In genomic region chr20:62805365-62805710, GRCh38 we compare ENCODE assay signal across 8 cellular contexts.
A peak's percentile ranks its signal among the peaks of the same experiment; 100 is the strongest.
DNase-seq lines count a peak whose midpoint lies in the region; FAIRE-seq and TF ChIP-seq lines count a peak whose summit lies in the region.

No MANE protein-coding gene starts in this region.

- peak overlapping the region; percentile 23 for H3K9ac ChIP-seq in muscle layer of colon (ENCODE audit: low read length)

- H3K9me3 ChIP-seq in muscle layer of colon (ENCODE audit: low read length), result no peaks in the 10 kb centered on the region

- peak overlapping the region; percentile 91 for H3K27ac Mint-ChIP-seq in dendritic cell treated with granulocyte-macrophage colony-stimulating factor and Interleukin-4, amounts not matched to agents 40 ng/mL and 50 ng/mL, for 4 days

- peak; percentile 17 to 51 (median 50) for DNase-seq in NCI-H1417 (lab: John Stamatoyannopoulos, UW)
- no peak for DNase-seq in NCI-H1417 treated with DMSO at 0.1 percent for 48 hours (lab: John Stamatoyannopoulos, UW)
- peak; percentile 49 for DNase-seq in NB4 (ENCODE audit: low read depth)
- DNase-seq in T-helper 9 cell, result no peak
- no peak for DNase-seq in COLO829 (ENCODE audit: low spot score)
- DNase-seq in HTR-8/SVneo (ENCODE audit: insufficient read length, low spot score), result no peak

- no peaks in the 10 kb centered on the region for H3K27me3 ChIP-seq in muscle layer of colon (ENCODE audit: control insufficient read depth in 1 of 2, insufficient read depth in 2 of 2, low read length in 2 of 2)

- H3K4me3 ChIP-seq in NB4 (ENCODE audit: low read depth, low read length) (peak overlapping the region; percentile 71), muscle layer of colon (ENCODE audit: low read depth in 1 of 2, low read length in 2 of 2) (peak overlapping the region; percentile 67 to 97)

- peaks cover 72% of the 10 kb centered on the region for H3K4me1 Mint-ChIP-seq in dendritic cell treated with granulocyte-macrophage colony-stimulating factor and Interleukin-4, amounts not matched to agents 40 ng/mL and 50 ng/mL, for 4 days (ENCODE audit: low read depth)

- H3K4me3 Mint-ChIP-seq in dendritic cell treated with granulocyte-macrophage colony-stimulating factor and Interleukin-4, amounts not matched to agents 40 ng/mL and 50 ng/mL, for 4 days, result peak overlapping the region; percentile 88

- H3K27ac ChIP-seq in muscle layer of colon (ENCODE audit: low read depth, low read length), result peak overlapping the region; percentile 83

- no peak for TF ChIP-seq CTCF in NB4 (IDR thresholded peaks at IDR 0.05; ENCODE audit: low read depth, low read length)

- H3K36me3 Mint-ChIP-seq in dendritic cell treated with granulocyte-macrophage colony-stimulating factor and Interleukin-4, amounts not matched to agents 40 ng/mL and 50 ng/mL, for 4 days (ENCODE audit: low read depth), result peaks cover 77% of the 10 kb centered on the region

- no peaks in the 10 kb centered on the region for H3K27me3 Mint-ChIP-seq in dendritic cell treated with granulocyte-macrophage colony-stimulating factor and Interleukin-4, amounts not matched to agents 40 ng/mL and 50 ng/mL, for 4 days

- H3K4me1 ChIP-seq in muscle layer of colon (ENCODE audit: insufficient read depth, low read length), result peaks cover 51% of the 10 kb centered on the region

- no peaks in the 10 kb centered on the region for H3K9me3 Mint-ChIP-seq in dendritic cell treated with granulocyte-macrophage colony-stimulating factor and Interleukin-4, amounts not matched to agents 40 ng/mL and 50 ng/mL, for 4 days

- H3K36me3 ChIP-seq in muscle layer of colon (ENCODE audit: insufficient read depth, low read length), result peaks cover 40% of the 10 kb centered on the region

- no peak for FAIRE-seq in HTR-8/SVneo (lab: Jason Lieb, UNC)

- TF ChIP-seq POLR2A in NB4 (IDR thresholded peaks at IDR 0.05; ENCODE audit: extremely low read depth, insufficient read length), result no peak

- intact Hi-C loops in dendritic cell treated with granulocyte-macrophage colony-stimulating factor and Interleukin-4, amounts not matched to agents 40 ng/mL and 50 ng/mL, for 4 days (cut with micrococcal nuclease), result loop anchor here (5.0 to 10.0 kb wide), 3 partner anchors 138 to 421 kb away; partner anchors contain the start of gene RPS21

Comparison
In these comparisons a context has a peak if more than half of its experiments do, and no peak if none do; other contexts are left out.
1. DNase-seq: peak in NCI-H1417 (3 of 3) and NB4 (single experiment); none in NCI-H1417 treated with DMSO at 0.1 percent for 48 hours (single experiment), T-helper 9 cell (single experiment), COLO829 (single experiment) and HTR-8/SVneo (single experiment).